ENCODE assay signal across 28 cellular contexts in the genomic region with DNA sequence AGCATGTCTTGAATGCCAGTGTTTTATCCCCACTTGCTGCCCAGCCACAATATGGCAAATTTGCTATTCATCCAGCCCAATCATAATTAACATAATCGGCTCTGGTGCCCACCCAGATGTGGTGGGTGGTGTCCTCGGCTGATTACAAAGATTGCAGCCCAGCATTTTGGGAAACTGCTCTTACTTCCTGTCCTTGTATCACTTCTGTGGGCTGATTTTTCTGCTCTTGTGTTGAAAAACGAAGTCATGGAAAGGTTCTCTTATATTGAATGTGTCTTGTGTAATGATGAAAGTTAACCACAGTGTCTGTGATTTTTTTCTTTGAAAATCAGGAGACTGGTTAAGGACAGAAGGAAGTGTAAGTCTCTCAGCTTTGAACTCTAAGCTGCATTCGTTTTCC.
"Had no signal": no experiment of that assay in that cellular context is flagged by ENCODE, and none has a peak within 500 bp of the region (broad histone marks: within the 10 kb centered on the region; RNA-seq: fewer than 3 reads in every experiment).

No MANE protein-coding gene starts in this region.

- H3K4me1 ChIP-seq: left lung, lower lobe of right lung, pancreas, prostate gland, suprapubic skin, tibial artery, upper lobe of right lung had no signal

- DNase-seq: kidney glomerular epithelial cell; left colon; left lung; lower lobe of right lung; mammary epithelial cell; mesenchymal stem cell; naive thymus-derived CD8-positive, alpha-beta T cell; nucleus accumbens; pancreas; posterior cingulate gyrus; retina; right cardiac atrium; stimulated activated CD4-positive, alpha-beta T cell treated with anti-CD3 and anti-CD28 coated beads, Interleukin-12 subunit alpha, Interleukin-12 subunit beta, amount 100 ng/mL, for 4 hours; stimulated activated CD4-positive, alpha-beta T cell treated with anti-CD3 and anti-CD28 coated beads, Interleukin-15, amount 100 ng/mL, for 24 hours; stimulated activated CD4-positive, alpha-beta T cell treated with anti-CD3 and anti-CD28 coated beads, Interleukin-2, amount 100 ng/mL, for 24 hours; stimulated activated CD4-positive, alpha-beta T cell treated with anti-CD3 and anti-CD28 coated beads, Interleukin-4, amount 100 ng/mL, for 1 hour; stimulated activated naive B cell treated with anti-CD40 and anti-IgM and Interleukin-4, amounts not matched to agents 10 μg/mL and 1 μg/mL and 100 μg/mL, for 72 hours; stimulated activated naive CD8-positive, alpha-beta T cell treated with anti-CD3 and anti-CD28 coated beads, Interleukin-15, Interleukin-2, amounts not matched to agents 100 U/mL and 50 U/mL, for 24 hours; tibial artery; trophoblast cell; upper lobe of right lung had no signal

- H3K9me3 ChIP-seq: left lung, lower lobe of right lung, pancreas, prostate gland, suprapubic skin, thoracic aorta, tibial artery, upper lobe of right lung had no signal

- ATAC-seq: left colon; left lung; lower lobe of right lung; naive thymus-derived CD8-positive, alpha-beta T cell; pancreas; right cardiac atrium; sciatic nerve; stimulated activated naive B cell treated with anti-CD40 and anti-IgM and Interleukin-4, amounts not matched to agents 10 μg/mL and 1 μg/mL and 100 μg/mL, for 72 hours; stimulated activated naive CD8-positive, alpha-beta T cell treated with anti-CD3 and anti-CD28 coated beads, Interleukin-15, Interleukin-2, amounts not matched to agents 100 U/mL and 50 U/mL, for 24 hours; upper lobe of right lung had no signal

- H3K4me1 Mint-ChIP-seq: naive thymus-derived CD8-positive, alpha-beta T cell; neural crest cell; stimulated activated naive B cell treated with anti-CD40 and anti-IgM and Interleukin-4, amounts not matched to agents 10 μg/mL and 1 μg/mL and 100 μg/mL, for 72 hours had no signal

- H3K27me3 ChIP-seq: left lung, suprapubic skin, upper lobe of right lung had no signal

- H3K4me3 Mint-ChIP-seq: naive thymus-derived CD8-positive, alpha-beta T cell; nephron; neural crest cell; stimulated activated naive B cell treated with anti-CD40 and anti-IgM and Interleukin-4, amounts not matched to agents 10 μg/mL and 1 μg/mL and 100 μg/mL, for 72 hours had no signal

- H3K36me3 Mint-ChIP-seq: stimulated activated naive B cell treated with anti-CD40 and anti-IgM and Interleukin-4, amounts not matched to agents 10 μg/mL and 1 μg/mL and 100 μg/mL, for 72 hours had no signal

- H3K27ac Mint-ChIP-seq: naive thymus-derived CD8-positive, alpha-beta T cell; nephron; stimulated activated naive B cell treated with anti-CD40 and anti-IgM and Interleukin-4, amounts not matched to agents 10 μg/mL and 1 μg/mL and 100 μg/mL, for 72 hours had no signal

- H3K4me3 ChIP-seq: left lung, lower lobe of right lung, pancreas, prostate gland, skin epidermis, suprapubic skin, thoracic aorta, tibial artery, upper lobe of right lung had no signal

- H3K9me3 Mint-ChIP-seq: nephron, neural crest cell had no signal

- H3K36me3 ChIP-seq: left lung, lower lobe of right lung, pancreas, prostate gland, suprapubic skin, thoracic aorta, tibial artery, upper lobe of right lung had no signal

- H3K27ac ChIP-seq: left lung, lower lobe of right lung, pancreas, prostate gland, skin epidermis, suprapubic skin, thoracic aorta, tibial artery, upper lobe of right lung had no signal
